ENCODE assay signal across 1 cellular context in the genomic region with DNA sequence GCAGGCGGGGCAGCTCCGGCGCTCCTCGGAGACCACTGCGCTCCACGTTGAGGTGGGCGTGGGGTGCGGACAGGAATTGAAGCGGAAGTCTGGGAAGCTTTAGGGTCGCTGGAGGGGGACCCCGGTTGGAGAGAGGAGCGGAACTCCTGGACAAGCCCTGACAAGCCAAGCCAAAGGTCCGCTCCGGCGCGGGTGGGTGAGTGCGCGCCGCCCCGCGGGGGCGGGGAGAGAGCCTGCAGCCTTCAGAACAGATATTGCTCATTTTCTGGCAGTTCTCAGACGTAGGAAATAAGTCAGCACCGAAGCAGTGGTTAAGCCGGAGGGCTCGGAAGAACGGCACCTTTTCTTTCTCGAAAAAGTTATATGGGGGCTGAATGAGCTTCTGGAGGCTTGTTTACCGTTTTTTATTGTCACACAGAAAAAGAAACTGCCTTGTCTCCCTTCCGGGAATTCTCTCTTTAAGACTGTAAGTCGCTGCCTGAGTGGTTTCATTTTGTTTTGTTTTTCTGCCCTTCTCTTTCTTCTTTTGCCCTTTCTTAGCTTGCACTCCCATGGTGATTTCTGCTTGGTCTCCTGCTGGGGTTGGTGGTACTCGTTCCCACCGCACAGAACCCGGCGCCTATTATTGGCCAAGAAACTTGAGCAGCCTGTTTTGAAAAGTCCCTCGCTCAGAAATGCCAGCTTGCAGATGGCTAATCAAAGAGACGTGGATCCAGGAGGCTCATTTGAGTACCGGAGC.
TF ChIP-seq lines count a peak whose summit lies in the region.

No MANE protein-coding gene starts in this region.

TF ChIP-seq in GM12878, 131 proteins besides CTCF, POLR2A, EP300 and RAD21 (continued from another document):
- TF ChIP-seq, protein P1, sequence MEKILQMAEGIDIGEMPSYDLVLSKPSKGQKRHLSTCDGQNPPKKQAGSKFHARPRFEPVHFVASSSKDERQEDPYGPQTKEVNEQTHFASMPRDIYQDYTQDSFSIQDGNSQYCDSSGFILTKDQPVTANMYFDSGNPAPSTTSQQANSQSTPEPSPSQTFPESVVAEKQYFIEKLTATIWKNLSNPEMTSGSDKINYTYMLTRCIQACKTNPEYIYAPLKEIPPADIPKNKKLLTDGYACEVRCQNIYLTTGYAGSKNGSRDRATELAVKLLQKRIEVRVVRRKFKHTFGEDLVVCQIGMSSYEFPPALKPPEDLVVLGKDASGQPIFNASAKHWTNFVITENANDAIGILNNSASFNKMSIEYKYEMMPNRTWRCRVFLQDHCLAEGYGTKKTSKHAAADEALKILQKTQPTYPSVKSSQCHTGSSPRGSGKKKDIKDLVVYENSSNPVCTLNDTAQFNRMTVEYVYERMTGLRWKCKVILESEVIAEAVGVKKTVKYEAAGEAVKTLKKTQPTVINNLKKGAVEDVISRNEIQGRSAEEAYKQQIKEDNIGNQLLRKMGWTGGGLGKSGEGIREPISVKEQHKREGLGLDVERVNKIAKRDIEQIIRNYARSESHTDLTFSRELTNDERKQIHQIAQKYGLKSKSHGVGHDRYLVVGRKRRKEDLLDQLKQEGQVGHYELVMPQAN (conservative IDR thresholded peaks at IDR 0.05), result 0 out of 2 replicates have a peak, but pooled peaks have one; percentile 11
- peak in 1 of 2 experiments; percentile 37; a peak in 1 of 4 replicates for TF ChIP-seq IKZF2 (IDR thresholded peaks at IDR 0.05)
- TF ChIP-seq SMARCA5 (IDR thresholded peaks at IDR 0.05), result no peak
- TF ChIP-seq ZNF24 (IDR thresholded peaks at IDR 0.05), result 0 out of 2 replicates have a peak, but pooled peaks have one; percentile 56
- no peak for TF ChIP-seq RAD51 (IDR thresholded peaks at IDR 0.05)
- no peak for TF ChIP-seq SREBF1 (IDR thresholded peaks at IDR 0.05; ENCODE audit: low read length)
- peak; percentile 33; the same call in 1 of the 2 replicates for TF ChIP-seq CREM (IDR thresholded peaks at IDR 0.05; ENCODE audit: low read depth)
- TF ChIP-seq HCFC1 (IDR thresholded peaks at IDR 0.05; ENCODE audit: low read length), result no peak
- no peak for TF ChIP-seq SMC3 (IDR thresholded peaks at IDR 0.05; ENCODE audit: borderline replicate concordance, low read length)
- TF ChIP-seq PAX8 (IDR thresholded peaks at IDR 0.05), result 0 out of 2 replicates have a peak, but pooled peaks have one; percentile 52
- TF ChIP-seq, protein P2, sequence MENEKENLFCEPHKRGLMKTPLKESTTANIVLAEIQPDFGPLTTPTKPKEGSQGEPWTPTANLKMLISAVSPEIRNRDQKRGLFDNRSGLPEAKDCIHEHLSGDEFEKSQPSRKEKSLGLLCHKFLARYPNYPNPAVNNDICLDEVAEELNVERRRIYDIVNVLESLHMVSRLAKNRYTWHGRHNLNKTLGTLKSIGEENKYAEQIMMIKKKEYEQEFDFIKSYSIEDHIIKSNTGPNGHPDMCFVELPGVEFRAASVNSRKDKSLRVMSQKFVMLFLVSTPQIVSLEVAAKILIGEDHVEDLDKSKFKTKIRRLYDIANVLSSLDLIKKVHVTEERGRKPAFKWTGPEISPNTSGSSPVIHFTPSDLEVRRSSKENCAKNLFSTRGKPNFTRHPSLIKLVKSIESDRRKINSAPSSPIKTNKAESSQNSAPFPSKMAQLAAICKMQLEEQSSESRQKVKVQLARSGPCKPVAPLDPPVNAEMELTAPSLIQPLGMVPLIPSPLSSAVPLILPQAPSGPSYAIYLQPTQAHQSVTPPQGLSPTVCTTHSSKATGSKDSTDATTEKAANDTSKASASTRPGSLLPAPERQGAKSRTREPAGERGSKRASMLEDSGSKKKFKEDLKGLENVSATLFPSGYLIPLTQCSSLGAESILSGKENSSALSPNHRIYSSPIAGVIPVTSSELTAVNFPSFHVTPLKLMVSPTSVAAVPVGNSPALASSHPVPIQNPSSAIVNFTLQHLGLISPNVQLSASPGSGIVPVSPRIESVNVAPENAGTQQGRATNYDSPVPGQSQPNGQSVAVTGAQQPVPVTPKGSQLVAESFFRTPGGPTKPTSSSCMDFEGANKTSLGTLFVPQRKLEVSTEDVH (IDR thresholded peaks at IDR 0.05; ENCODE audit: low read depth, partially characterized antibody), result no peak
- TF ChIP-seq SMAD5 (IDR thresholded peaks at IDR 0.05; ENCODE audit: low read depth), result no peak
- peak; percentile 21; the same call in 1 of the 2 replicates for TF ChIP-seq ATF7 (IDR thresholded peaks at IDR 0.05; ENCODE audit: low read depth)
- TF ChIP-seq, protein P3, sequence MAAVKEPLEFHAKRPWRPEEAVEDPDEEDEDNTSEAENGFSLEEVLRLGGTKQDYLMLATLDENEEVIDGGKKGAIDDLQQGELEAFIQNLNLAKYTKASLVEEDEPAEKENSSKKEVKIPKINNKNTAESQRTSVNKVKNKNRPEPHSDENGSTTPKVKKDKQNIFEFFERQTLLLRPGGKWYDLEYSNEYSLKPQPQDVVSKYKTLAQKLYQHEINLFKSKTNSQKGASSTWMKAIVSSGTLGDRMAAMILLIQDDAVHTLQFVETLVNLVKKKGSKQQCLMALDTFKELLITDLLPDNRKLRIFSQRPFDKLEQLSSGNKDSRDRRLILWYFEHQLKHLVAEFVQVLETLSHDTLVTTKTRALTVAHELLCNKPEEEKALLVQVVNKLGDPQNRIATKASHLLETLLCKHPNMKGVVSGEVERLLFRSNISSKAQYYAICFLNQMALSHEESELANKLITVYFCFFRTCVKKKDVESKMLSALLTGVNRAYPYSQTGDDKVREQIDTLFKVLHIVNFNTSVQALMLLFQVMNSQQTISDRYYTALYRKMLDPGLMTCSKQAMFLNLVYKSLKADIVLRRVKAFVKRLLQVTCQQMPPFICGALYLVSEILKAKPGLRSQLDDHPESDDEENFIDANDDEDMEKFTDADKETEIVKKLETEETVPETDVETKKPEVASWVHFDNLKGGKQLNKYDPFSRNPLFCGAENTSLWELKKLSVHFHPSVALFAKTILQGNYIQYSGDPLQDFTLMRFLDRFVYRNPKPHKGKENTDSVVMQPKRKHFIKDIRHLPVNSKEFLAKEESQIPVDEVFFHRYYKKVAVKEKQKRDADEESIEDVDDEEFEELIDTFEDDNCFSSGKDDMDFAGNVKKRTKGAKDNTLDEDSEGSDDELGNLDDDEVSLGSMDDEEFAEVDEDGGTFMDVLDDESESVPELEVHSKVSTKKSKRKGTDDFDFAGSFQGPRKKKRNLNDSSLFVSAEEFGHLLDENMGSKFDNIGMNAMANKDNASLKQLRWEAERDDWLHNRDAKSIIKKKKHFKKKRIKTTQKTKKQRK (IDR thresholded peaks at IDR 0.05; ENCODE audit: low read depth, low read length), result no peak
- TF ChIP-seq, protein P4, sequence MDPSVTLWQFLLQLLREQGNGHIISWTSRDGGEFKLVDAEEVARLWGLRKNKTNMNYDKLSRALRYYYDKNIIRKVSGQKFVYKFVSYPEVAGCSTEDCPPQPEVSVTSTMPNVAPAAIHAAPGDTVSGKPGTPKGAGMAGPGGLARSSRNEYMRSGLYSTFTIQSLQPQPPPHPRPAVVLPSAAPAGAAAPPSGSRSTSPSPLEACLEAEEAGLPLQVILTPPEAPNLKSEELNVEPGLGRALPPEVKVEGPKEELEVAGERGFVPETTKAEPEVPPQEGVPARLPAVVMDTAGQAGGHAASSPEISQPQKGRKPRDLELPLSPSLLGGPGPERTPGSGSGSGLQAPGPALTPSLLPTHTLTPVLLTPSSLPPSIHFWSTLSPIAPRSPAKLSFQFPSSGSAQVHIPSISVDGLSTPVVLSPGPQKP (IDR thresholded peaks at IDR 0.05; ENCODE audit: low read depth, low read length), result no peak
- peak; percentile 75 for TF ChIP-seq IKZF1 (conservative IDR thresholded peaks at IDR 0.05)
- no peak for TF ChIP-seq MEF2B (IDR thresholded peaks at IDR 0.05; ENCODE audit: partially characterized antibody, poor library complexity, severe bottlenecking)
- TF ChIP-seq, protein P5, sequence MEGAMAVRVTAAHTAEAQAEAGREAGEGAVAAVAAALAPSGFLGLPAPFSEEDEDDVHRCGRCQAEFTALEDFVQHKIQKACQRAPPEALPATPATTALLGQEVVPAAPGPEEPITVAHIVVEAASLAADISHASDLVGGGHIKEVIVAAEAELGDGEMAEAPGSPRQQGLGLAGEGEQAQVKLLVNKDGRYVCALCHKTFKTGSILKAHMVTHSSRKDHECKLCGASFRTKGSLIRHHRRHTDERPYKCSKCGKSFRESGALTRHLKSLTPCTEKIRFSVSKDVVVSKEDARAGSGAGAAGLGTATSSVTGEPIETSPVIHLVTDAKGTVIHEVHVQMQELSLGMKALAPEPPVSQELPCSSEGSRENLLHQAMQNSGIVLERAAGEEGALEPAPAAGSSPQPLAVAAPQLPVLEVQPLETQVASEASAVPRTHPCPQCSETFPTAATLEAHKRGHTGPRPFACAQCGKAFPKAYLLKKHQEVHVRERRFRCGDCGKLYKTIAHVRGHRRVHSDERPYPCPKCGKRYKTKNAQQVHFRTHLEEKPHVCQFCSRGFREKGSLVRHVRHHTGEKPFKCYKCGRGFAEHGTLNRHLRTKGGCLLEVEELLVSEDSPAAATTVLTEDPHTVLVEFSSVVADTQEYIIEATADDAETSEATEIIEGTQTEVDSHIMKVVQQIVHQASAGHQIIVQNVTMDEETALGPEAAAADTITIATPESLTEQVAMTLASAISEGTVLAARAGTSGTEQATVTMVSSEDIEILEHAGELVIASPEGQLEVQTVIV (IDR thresholded peaks at IDR 0.05; ENCODE audit: borderline replicate concordance, partially characterized antibody), result no peak
- no peak for TF ChIP-seq MEF2A (IDR thresholded peaks at IDR 0.05; ENCODE audit: insufficient read depth, low read depth, low read length)
- no peak for TF ChIP-seq CBX3 (IDR thresholded peaks at IDR 0.05; ENCODE audit: borderline replicate concordance, low read depth)
- TF ChIP-seq, protein P6, sequence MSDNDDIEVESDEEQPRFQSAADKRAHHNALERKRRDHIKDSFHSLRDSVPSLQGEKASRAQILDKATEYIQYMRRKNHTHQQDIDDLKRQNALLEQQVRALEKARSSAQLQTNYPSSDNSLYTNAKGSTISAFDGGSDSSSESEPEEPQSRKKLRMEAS (IDR thresholded peaks at IDR 0.05; ENCODE audit: low read depth, low read length), result no peak
- TF ChIP-seq RELA (IDR thresholded peaks at IDR 0.05; ENCODE audit: borderline replicate concordance, partially characterized antibody), result no peak
